In genomic region chr20:59125909-59126308, GRCh38 we compare ENCODE assay signal across 1 cellular context.
TF ChIP-seq lines count a peak whose summit lies in the region.

No MANE protein-coding gene starts in this region.

TF ChIP-seq in GM23338, 12 proteins besides CTCF, POLR2A, EP300 and RAD21 (continued from another document):
- TF ChIP-seq ZNF462 (CRISPR knock-in tag; IDR thresholded peaks at IDR 0.05) (no peak), JUNB (IDR thresholded peaks at IDR 0.05; ENCODE audit: unreplicated experiment) (no peak), REST (IDR thresholded peaks at IDR 0.05; ENCODE audit: unreplicated experiment) (no peak), NANOG (IDR thresholded peaks at IDR 0.05; ENCODE audit: borderline replicate concordance) (no peak), CREB1 (CRISPR knock-in tag; IDR thresholded peaks at IDR 0.05; ENCODE audit: low read depth) (no peak), ZNF331 (CRISPR knock-in tag; IDR thresholded peaks at IDR 0.05; ENCODE audit: low read depth) (no peak)
